8 cellular contexts compared by ENCODE assay signal in genomic region chr20:1844723-1845523, GRCh38.
A peak's percentile ranks its signal among the peaks of the same experiment; 100 is the strongest.
DNase-seq lines count a peak whose midpoint lies in the region; ATAC-seq lines count a peak whose summit lies in the region.

No MANE protein-coding gene starts in this region.

- H3K36me3 ChIP-seq in adipocyte (ENCODE audit: control insufficient read depth, insufficient read depth, low read length, severe bottlenecking) (no peaks in the 10 kb centered on the region), muscle layer of colon (ENCODE audit: insufficient read depth, low read length) (no peaks in the 10 kb centered on the region)

- no peaks in the 10 kb centered on the region for H3K27me3 ChIP-seq in adipocyte (replicated peaks; ENCODE audit: control insufficient read depth, insufficient read depth, low read length)
- H3K27me3 ChIP-seq in muscle layer of colon (ENCODE audit: control insufficient read depth in 1 of 2, insufficient read depth in 2 of 2, low read length in 2 of 2), result no peaks in the 10 kb centered on the region

- H3K4me3 ChIP-seq in adipocyte (ENCODE audit: low read length), result no peak overlapping the region
- peak overlapping the region in 1 of 2 donors; percentile 16 for H3K4me3 ChIP-seq in muscle layer of colon (ENCODE audit: low read depth in 1 of 2, low read length in 2 of 2)

- ATAC-seq in GM19467 (IDR thresholded peaks at IDR 0.05; ENCODE audit: unreplicated experiment) (peak; percentile 81), HG03521 (IDR thresholded peaks at IDR 0.05; ENCODE audit: unreplicated experiment) (peak; percentile 80)

- H3K9me3 ChIP-seq in adipocyte (ENCODE audit: control insufficient read depth, low read length), result no peaks in the 10 kb centered on the region
- H3K9me3 ChIP-seq in muscle layer of colon (ENCODE audit: low read length), result no peaks in the 10 kb centered on the region

- H3K27ac ChIP-seq in muscle layer of colon (ENCODE audit: low read depth, low read length), result peak overlapping the region; percentile 88

- DNase-seq in EH (ENCODE audit: low read depth), result peak; percentile 66
- peak; percentile 20 for DNase-seq in adipocyte (ENCODE audit: low read depth)
- DNase-seq in COLO668 (lab: John Stamatoyannopoulos, UW; ENCODE audit: unreplicated experiment), result no peak
- no peak for DNase-seq in NCI-H510A treated with DMSO at 0.1 percent for 48 hours (lab: John Stamatoyannopoulos, UW)
- no peak for DNase-seq in DMS53 (lab: John Stamatoyannopoulos, UW)

- H3K4me1 ChIP-seq in adipocyte (ENCODE audit: control insufficient read depth, insufficient read depth, low read length) (peaks cover 19% of the 10 kb centered on the region), muscle layer of colon (ENCODE audit: insufficient read depth, low read length) (peaks cover 57% of the 10 kb centered on the region)

- H3K9ac ChIP-seq in adipocyte (ENCODE audit: low read length) (no peak overlapping the region), muscle layer of colon (ENCODE audit: low read length) (no peak overlapping the region)

Comparison
In these comparisons a context has a peak if more than half of its experiments do, and no peak if none do; other contexts are left out.
1. DNase-seq: peak in EH (single experiment) and adipocyte (single experiment); none in COLO668 (single experiment), NCI-H510A treated with DMSO at 0.1 percent for 48 hours (single experiment) and DMS53 (single experiment).